In genomic region chr7:151083824-151084160, GRCh38 we compare ENCODE assay signal across 8 cellular contexts. TPM values are rescaled to one million over a fixed set of nuclear protein-coding genes. Genes with fewer than 3 reads are reported as not detected.
DNase-seq lines count a peak whose midpoint lies in the region; ATAC-seq and TF ChIP-seq lines count a peak whose summit lies in the region.

No MANE protein-coding gene starts in this region.

- intact Hi-C loops in heart right ventricle (cut with DNase I), result no loop called here
- intact Hi-C loops in cardiac septum (cut with DNase I), result no loop called here
- intact Hi-C loops in MCF 10A (cut with micrococcal nuclease), result no loop called here
- intact Hi-C loops in upper lobe of right lung (cut with DNase I), result no loop called here

- no peak overlapping the region for H3K23ac ChIP-seq in mesendoderm (ENCODE audit: low read length)

- no peak overlapping the region for H4K5ac ChIP-seq in mesendoderm (ENCODE audit: low read length)

- H3K18ac ChIP-seq in mesendoderm (ENCODE audit: low read length), result no peak overlapping the region

- H3K4me1 ChIP-seq in heart right ventricle (peaks cover 38 to 66% (median 62%) of the 10 kb centered on the region in 9 donors), mesendoderm (ENCODE audit: control insufficient read depth, low read depth, low read length) (peaks cover 16% of the 10 kb centered on the region), upper lobe of right lung (peaks cover 62% of the 10 kb centered on the region)

- H3K56ac ChIP-seq in mesendoderm (ENCODE audit: low read length), result peak overlapping the region; percentile 69

- no peak overlapping the region for H4K8ac ChIP-seq in mesendoderm (ENCODE audit: low read depth, low read length)

- TF ChIP-seq CTCF in heart right ventricle (IDR thresholded peaks at IDR 0.05) (no peak), MCF 10A (IDR thresholded peaks at IDR 0.05; ENCODE audit: unreplicated experiment) (no peak), upper lobe of right lung (IDR thresholded peaks at IDR 0.05) (no peak)

- H3K79me1 ChIP-seq in mesendoderm (ENCODE audit: low read length), result peaks cover 19% of the 10 kb centered on the region

- DNase-seq in heart right ventricle, result no peak
- no peak for DNase-seq in cardiac septum (ENCODE audit: low spot score)
- no peak for DNase-seq in MCF 10A (ENCODE audit: unreplicated experiment)
- DNase-seq in mesendoderm, result no peak
- no peak for DNase-seq in upper lobe of right lung
- no peak for DNase-seq in amygdala (lab: John Stamatoyannopoulos, UW)
- DNase-seq in NCI-H2107 (lab: John Stamatoyannopoulos, UW), result no peak
- DNase-seq in NCI-H2196 treated with DMSO at 0.1 percent for 48 hours (lab: John Stamatoyannopoulos, UW; ENCODE audit: unreplicated experiment), result no peak

- H2BK5ac ChIP-seq in mesendoderm (ENCODE audit: low read length), result no peak overlapping the region

- no peak overlapping the region for H2AK5ac ChIP-seq in mesendoderm (ENCODE audit: low read length)

- H3K4me3 ChIP-seq in heart right ventricle (peak overlapping the region; percentile 81 to 98 (median 92)), mesendoderm (ENCODE audit: low read length) (peak overlapping the region; percentile 6), upper lobe of right lung (peak overlapping the region; percentile 71)

- H3K9me3 ChIP-seq in heart right ventricle, result no peaks in the 10 kb centered on the region
- H3K9me3 ChIP-seq in upper lobe of right lung, result no peaks in the 10 kb centered on the region

- peaks cover 32% of the 10 kb centered on the region for H3K4me1 Mint-ChIP-seq in MCF 10A (ENCODE audit: insufficient read depth, unreplicated experiment)

- no peak overlapping the region for H3K4ac ChIP-seq in mesendoderm (ENCODE audit: low read depth, low read length)

- H3K27ac Mint-ChIP-seq in MCF 10A (ENCODE audit: low read depth, unreplicated experiment), result no peak overlapping the region

- H3K36me3 Mint-ChIP-seq in MCF 10A (ENCODE audit: insufficient read depth, unreplicated experiment), result peaks cover 15% of the 10 kb centered on the region

- H2BK15ac ChIP-seq in mesendoderm (replicated peaks; ENCODE audit: low read depth), result no peak overlapping the region

- H3K9me3 Mint-ChIP-seq in MCF 10A (ENCODE audit: unreplicated experiment), result no peaks in the 10 kb centered on the region

- no peaks in the 10 kb centered on the region for H3K27me3 Mint-ChIP-seq in MCF 10A (ENCODE audit: insufficient read depth, unreplicated experiment)

- WGBS in heart right ventricle, 2 donors, result 30 to 32% methylated on average over 3 of the region's 3 CpGs
- WGBS in mesendoderm (ENCODE audit: extremely low coverage, insufficient coverage, low lambda C conversion rate), result no CpG with 5 or more reads among the region's 3 CpGs

- H3K79me2 ChIP-seq in mesendoderm (ENCODE audit: control insufficient read depth, insufficient read depth, low read length), result peaks cover 17% of the 10 kb centered on the region

- peak overlapping the region in 8 of 10 donors; percentile 92 to 98 (median 97) for H3K27ac ChIP-seq in heart right ventricle
- H3K27ac ChIP-seq in mesendoderm (ENCODE audit: low read depth, low read length), result no peak overlapping the region
- H3K27ac ChIP-seq in upper lobe of right lung, result peak overlapping the region; percentile 82

- POLR2A ChIA-PET in MCF 10A (lab: Yijun Ruan, JAX), result interaction anchor here (0.7 to 10.0 kb wide), 6 partner anchors 11 to 143 kb away, joined by 3 to 151 read pairs (median 4); partner anchors contain the start of genes ABCB8, CDK5 and SLC4A2

- CTCF ChIA-PET in MCF 10A (lab: Yijun Ruan, JAX), result interaction anchor here (0.6 to 15.0 kb wide), 4 partner anchors 11 to 1336 kb away, joined by 3 to 315 read pairs (median 5); no protein-coding TSS in a partner anchor

- no TSS peak for BruUV-seq in MCF 10A (replicated peaks; lab: Mats Ljungman, UMichigan)

- ATAC-seq in heart right ventricle, result no peak
- no peak for ATAC-seq in upper lobe of right lung

- peaks cover 0 to 4% (median 0%) of the 10 kb centered on the region in 9 donors for H3K36me3 ChIP-seq in heart right ventricle
- H3K36me3 ChIP-seq in mesendoderm (ENCODE audit: control insufficient read depth, insufficient read depth, low read length), result no peaks in the 10 kb centered on the region
- no peaks in the 10 kb centered on the region for H3K36me3 ChIP-seq in upper lobe of right lung

- no peak overlapping the region for H2BK120ac ChIP-seq in mesendoderm (ENCODE audit: low read depth, low read length)

- H3K4me2 ChIP-seq in mesendoderm (ENCODE audit: low read length), result peak overlapping the region; percentile 84

- H3K9ac ChIP-seq in mesendoderm (ENCODE audit: low read length), result peak overlapping the region; percentile 25

- H3K4me3 Mint-ChIP-seq in MCF 10A (ENCODE audit: unreplicated experiment), result peak overlapping the region; percentile 91

- H3K27me3 ChIP-seq in heart right ventricle (no peaks in the 10 kb centered on the region), mesendoderm (ENCODE audit: insufficient read depth, low read length, poor library complexity) (no peaks in the 10 kb centered on the region), upper lobe of right lung (no peaks in the 10 kb centered on the region)

RNA-seq across cellular contexts. Expression of gene TMUB1, which starts 0.5 kb away (rescaled TPM):
- total RNA-seq in heart right ventricle (10 to 100 TPM; 18.5 to 40.3 (median 23.4) TPM), cardiac septum (29.0 TPM), MCF 10A (2022) (25.7 and 30.1 TPM in 2 replicates), upper lobe of right lung (36.3 TPM)
- 10 to 100 TPM; 79.4 to 88.2 TPM for polyA plus RNA-seq in heart right ventricle
- 43.1 TPM for polyA plus RNA-seq in mesendoderm (2013, experiment 1 of 2)
- 42.0 TPM for polyA plus RNA-seq in mesendoderm (2013, experiment 2 of 2)

RNA-seq across cellular contexts. Expression of gene AGAP3, which starts 2.5 kb away (rescaled TPM):
- total RNA-seq in heart right ventricle (10 to 100 TPM; 40.5 to 93.4 (median 50.3) TPM), cardiac septum (67.5 TPM), MCF 10A (2022) (95.6 and 138 TPM in 2 replicates), upper lobe of right lung (152 TPM)
- polyA plus RNA-seq in heart right ventricle, result 10 to 100 TPM; 40.2 to 67.5 TPM
- 27.6 TPM for polyA plus RNA-seq in mesendoderm (2013, experiment 1 of 2)
- 26.4 TPM for polyA plus RNA-seq in mesendoderm (2013, experiment 2 of 2)

RNA-seq across cellular contexts. Expression of gene FASTK, which starts 3.2 kb away (rescaled TPM):
- 100 to 1,000 TPM in 1 of 10 donors, 10 to 100 TPM in 9; 65.0 to 107 (median 75.6) TPM for total RNA-seq in heart right ventricle
- polyA plus RNA-seq in heart right ventricle, result 100 to 1,000 TPM in 1 of 2 donors, 10 to 100 TPM in 1; 82.7 to 246 TPM
- total RNA-seq in cardiac septum, result 93.3 TPM
- total RNA-seq in MCF 10A (2022), result 79.3 and 83.6 TPM in 2 replicates
- polyA plus RNA-seq in mesendoderm (2013, experiment 1 of 2), result 29.3 TPM
- 27.9 TPM for polyA plus RNA-seq in mesendoderm (2013, experiment 2 of 2)
- total RNA-seq in upper lobe of right lung, result 54.2 TPM

RNA-seq across cellular contexts. Expression of gene SLC4A2, which starts 24.4 kb away (rescaled TPM):
- total RNA-seq in heart right ventricle (10 to 100 TPM; 36.0 to 80.5 (median 47.6) TPM), cardiac septum (83.4 TPM), MCF 10A (2022) (112 and 114 TPM in 2 replicates), upper lobe of right lung (178 TPM)
- polyA plus RNA-seq in heart right ventricle, result 100 to 1,000 TPM; 101 to 109 TPM
- 51.8 TPM for polyA plus RNA-seq in mesendoderm (2013, experiment 1 of 2)
- 53.3 TPM for polyA plus RNA-seq in mesendoderm (2013, experiment 2 of 2)

RNA-seq across cellular contexts. Expression of gene CDK5, which starts 26.1 kb away (rescaled TPM):
- total RNA-seq in heart right ventricle (10 to 100 TPM in 1 of 10 donors, 1 to 10 TPM in 9; 5.2 to 11.3 (median 7.8) TPM), cardiac septum (9.4 TPM), MCF 10A (2022) (11.8 and 12.2 TPM in 2 replicates), upper lobe of right lung (10.4 TPM)
- polyA plus RNA-seq in heart right ventricle, result 1 to 10 TPM; 5.0 to 7.7 TPM
- 9.7 TPM for polyA plus RNA-seq in mesendoderm (2013, experiment 1 of 2)
- polyA plus RNA-seq in mesendoderm (2013, experiment 2 of 2), result 10.1 TPM

Comparison
In these comparisons a context has a peak if more than half of its experiments do, and no peak if none do; other contexts are left out.
1. H3K4me3 ChIP-seq: peak in every context shown above with its lines; median percentile 92 in heart right ventricle; 71 in upper lobe of right lung; 6 in mesendoderm.